In the genomic region with DNA sequence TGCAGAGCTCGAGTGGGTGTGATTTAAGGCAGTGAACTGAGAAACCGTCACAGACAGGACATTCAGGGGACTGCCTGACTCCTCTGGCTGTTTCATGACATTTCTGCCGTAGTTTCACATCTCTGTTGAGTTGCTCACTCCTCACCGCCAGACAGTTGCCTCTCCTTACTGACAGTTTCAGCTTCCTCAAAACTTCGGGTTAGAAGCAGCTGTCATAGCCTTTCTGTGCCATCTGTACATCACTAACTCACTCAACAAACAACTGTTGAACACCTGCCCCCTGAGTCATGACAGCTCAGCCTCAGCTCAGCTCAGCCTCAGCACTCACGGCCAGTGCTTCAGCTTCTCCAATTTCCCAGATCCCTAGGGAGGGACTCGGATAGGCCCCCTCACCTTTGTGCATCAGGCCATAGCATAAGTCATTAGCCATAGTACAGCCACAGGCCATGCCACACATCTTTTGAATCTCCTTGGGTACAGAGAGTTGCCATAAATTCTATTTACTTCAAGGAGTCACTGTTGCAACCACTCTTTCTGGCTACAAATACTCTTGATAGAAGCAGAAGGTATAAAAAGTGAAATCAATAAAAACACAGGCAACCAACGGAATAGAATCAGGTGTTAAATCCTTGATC, we compare ENCODE assay signal across 9 cellular contexts. TPM values are rescaled to one million over a fixed set of nuclear protein-coding genes. Genes with fewer than 3 reads are reported as not detected.
DNase-seq lines count a peak whose midpoint lies in the region; ATAC-seq and TF ChIP-seq lines count a peak whose summit lies in the region.
"Had no signal": no experiment of that assay in that cellular context is flagged by ENCODE, and none has a peak within 500 bp of the region (broad histone marks: within the 10 kb centered on the region; RNA-seq: fewer than 3 reads in every experiment).

No MANE protein-coding gene starts in this region.

- H3K4me1 ChIP-seq in OCI-LY3 (ENCODE audit: low read length) (peaks cover 32% of the 10 kb centered on the region), lung (ENCODE audit: control insufficient read depth in 2 of 2, insufficient read depth in 2 of 2, low read length in 2 of 2) (no peaks in the 10 kb centered on the region)

- peaks cover 6% of the 10 kb centered on the region for H3K9me3 ChIP-seq in OCI-LY3 (ENCODE audit: insufficient read depth, low read length)
- H3K9me3 ChIP-seq in lung (ENCODE audit: control insufficient read depth in 2 of 2, insufficient read depth in 1 of 2, low read length in 1 of 2): peaks cover 0 to 5% of the 10 kb centered on the region in 2 donors

- H3K36me3 ChIP-seq in OCI-LY3 (replicated peaks; ENCODE audit: low read depth, low read length): peaks cover 14% of the 10 kb centered on the region
- H3K36me3 ChIP-seq in lung (ENCODE audit: control insufficient read depth in 2 of 2, insufficient read depth in 2 of 2, low read length in 2 of 2): no peaks in the 10 kb centered on the region

- no peaks in the 10 kb centered on the region for H3K27me3 ChIP-seq in OCI-LY3 (ENCODE audit: low read depth, low read length)
- H3K27me3 ChIP-seq in lung (ENCODE audit: control insufficient read depth, insufficient read depth): no peaks in the 10 kb centered on the region

- WGBS in lung, 2 donors: 37 to 59% methylated on average over 8 of the region's 8 CpGs

- no peak overlapping the region for H2AFZ ChIP-seq in OCI-LY3 (ENCODE audit: low read depth, low read length)

- H4K20me1 ChIP-seq in OCI-LY3 (ENCODE audit: insufficient read depth, low read length): 0 out of 2 replicates have a peak, but pooled peaks cover 2% of the 10 kb centered on the region

- H3K4me3 ChIP-seq in OCI-LY3 (ENCODE audit: low read length) (peak overlapping the region; percentile 65), lung (no peak overlapping the region)

- peak overlapping the region; percentile 87 for H3K27ac Mint-ChIP-seq in activated CD8-positive, alpha-beta memory T cell treated with anti-CD3 and anti-CD28 coated beads, Interleukin-2, amount 10 ng/mL, durations not matched to agents 7 days and 5 days

- H3K4me2 ChIP-seq in OCI-LY3 (ENCODE audit: low read length): peak overlapping the region; percentile 93

- no peaks in the 10 kb centered on the region for H3K9me3 Mint-ChIP-seq in activated CD8-positive, alpha-beta memory T cell treated with anti-CD3 and anti-CD28 coated beads, Interleukin-2, amount 10 ng/mL, durations not matched to agents 7 days and 5 days (ENCODE audit: low read depth)

- H3K27ac ChIP-seq in OCI-LY3 (ENCODE audit: low read length) (peak overlapping the region; percentile 98), lung (ENCODE audit: low read depth in 1 of 2, low read length in 1 of 2) (peak overlapping the region in 1 of 2 donors; percentile 39)

- H3K27me3 Mint-ChIP-seq in activated CD8-positive, alpha-beta memory T cell treated with anti-CD3 and anti-CD28 coated beads, Interleukin-2, amount 10 ng/mL, durations not matched to agents 7 days and 5 days: peaks cover 4% of the 10 kb centered on the region

- H3K79me2 ChIP-seq in OCI-LY3 (ENCODE audit: low read length): 0 out of 2 replicates have a peak, but pooled peaks cover under 1% of the 10 kb centered on the region

- H3K9ac ChIP-seq in OCI-LY3 (ENCODE audit: low read length): peak overlapping the region; percentile 73

- TF ChIP-seq CTCF in OCI-LY3 (IDR thresholded peaks at IDR 0.05; ENCODE audit: low read depth, low read length): no peak
- no peak for TF ChIP-seq CTCF in lung (IDR thresholded peaks at IDR 0.05; ENCODE audit: control extremely low read depth, extremely low read depth)

- peak overlapping the region; percentile 58 for H3K4me3 Mint-ChIP-seq in activated CD8-positive, alpha-beta memory T cell treated with anti-CD3 and anti-CD28 coated beads, Interleukin-2, amount 10 ng/mL, durations not matched to agents 7 days and 5 days

- ATAC-seq in activated CD8-positive, alpha-beta memory T cell treated with anti-CD3 and anti-CD28 coated beads, Interleukin-2, amount 10 ng/mL, durations not matched to agents 7 days and 5 days: peak; percentile 76
- ATAC-seq in HG02885 (IDR thresholded peaks at IDR 0.05; ENCODE audit: poor library complexity, unreplicated experiment): peak; percentile 88
- ATAC-seq in lung (ENCODE audit: insufficient read depth, low FRiP score): peak; percentile 77

- DNase-seq in activated CD8-positive, alpha-beta memory T cell treated with anti-CD3 and anti-CD28 coated beads, Interleukin-2, amount 10 ng/mL, durations not matched to agents 7 days and 5 days: peak; percentile 63
- no peak for DNase-seq in activated CD8-positive, alpha-beta memory T cell treated with anti-CD3 and anti-CD28 coated beads, Interleukin-2, amount 50 U/mL, for 4 hours
- DNase-seq in lung (ENCODE audit: low spot score) (no peak), superior temporal gyrus (ENCODE audit: extremely low spot score) (no peak), T1000 (lab: John Stamatoyannopoulos, UW) (no peak)
- no peak for DNase-seq in effector CD8-positive, alpha-beta T cell (lab: John Stamatoyannopoulos, UW)

- CTCF ChIA-PET in activated CD8-positive, alpha-beta memory T cell treated with anti-CD3 and anti-CD28 coated beads, Interleukin-2, amount 10 ng/mL, durations not matched to agents 7 days and 5 days (lab: Charles Lee): no interaction called here

- H3K4me1 Mint-ChIP-seq in activated CD8-positive, alpha-beta memory T cell treated with anti-CD3 and anti-CD28 coated beads, Interleukin-2, amount 10 ng/mL, durations not matched to agents 7 days and 5 days: peaks cover 20% of the 10 kb centered on the region

- peaks cover 4% of the 10 kb centered on the region for H3K36me3 Mint-ChIP-seq in activated CD8-positive, alpha-beta memory T cell treated with anti-CD3 and anti-CD28 coated beads, Interleukin-2, amount 10 ng/mL, durations not matched to agents 7 days and 5 days

RNA-seq across cellular contexts. Expression of gene SLC15A4, which starts 6.2 kb away (rescaled TPM):
- total RNA-seq in activated CD8-positive, alpha-beta memory T cell treated with anti-CD3 and anti-CD28 coated beads, Interleukin-2, amount 10 ng/mL, durations not matched to agents 7 days and 5 days: 10 to 100 TPM; 23.0 to 26.0 TPM
- 10 to 100 TPM; 30.1 to 42.4 TPM for total RNA-seq in lung
- 10 to 100 TPM; 11.7 to 33.7 TPM for polyA plus RNA-seq in lung

RNA-seq across cellular contexts. Expression of gene GLT1D1, which starts 23.3 kb away (rescaled TPM):
- total RNA-seq in activated CD8-positive, alpha-beta memory T cell treated with anti-CD3 and anti-CD28 coated beads, Interleukin-2, amount 10 ng/mL, durations not matched to agents 7 days and 5 days: under 1 TPM; 0.12 to 0.70 TPM
- total RNA-seq in lung: 1 to 10 TPM; 1.5 to 7.0 TPM
- 10 to 100 TPM in 1 of 2 donors, under 1 TPM in 1; 0.39 to 25.4 TPM for polyA plus RNA-seq in lung
- polyA plus RNA-seq: BJ had no signal
